Comparison of ENCODE assay signal across 8 cellular contexts in genomic region chr9:35111006-35111933, GRCh38. TPM values are rescaled to one million over a fixed set of nuclear protein-coding genes. Genes with fewer than 3 reads are reported as not detected.
A peak's percentile ranks its signal among the peaks of the same experiment; 100 is the strongest.
DNase-seq lines count a peak whose midpoint lies in the region; ATAC-seq and TF ChIP-seq lines count a peak whose summit lies in the region.

No MANE protein-coding gene starts in this region.

- H3K4me2 ChIP-seq in OCI-LY3 (ENCODE audit: low read length) = peak overlapping the region; percentile 88

- no peak overlapping the region for H2AFZ ChIP-seq in OCI-LY3 (ENCODE audit: low read depth, low read length)

- peaks cover 2% of the 10 kb centered on the region for H3K9me3 Mint-ChIP-seq in Calu3 (ENCODE audit: low read depth, unreplicated experiment)

- H3K4me1 Mint-ChIP-seq in Calu3 (ENCODE audit: low read depth, unreplicated experiment) = peaks cover 38% of the 10 kb centered on the region

- H3K27ac ChIP-seq in OCI-LY3 (ENCODE audit: low read length) = peak overlapping the region; percentile 12; the same call in 1 of the 2 replicates
- peak overlapping the region; percentile 99 for H3K27ac ChIP-seq in epithelial cell of prostate

- peaks cover 72% of the 10 kb centered on the region for H3K36me3 Mint-ChIP-seq in Calu3 (ENCODE audit: insufficient read depth, unreplicated experiment)

- TF ChIP-seq CTCF in Calu3 (IDR thresholded peaks at IDR 0.05; ENCODE audit: unreplicated experiment) (no peak), OCI-LY3 (IDR thresholded peaks at IDR 0.05; ENCODE audit: low read depth, low read length) (no peak)

- BruUV-seq in Calu3 (replicated peaks; lab: Mats Ljungman, UMichigan) = no TSS peak

- H3K36me3 ChIP-seq in OCI-LY3 (replicated peaks; ENCODE audit: low read depth, low read length) = peaks cover 6% of the 10 kb centered on the region

- H3K9me3 ChIP-seq in OCI-LY3 (ENCODE audit: insufficient read depth, low read length) = no peaks in the 10 kb centered on the region
- no peaks in the 10 kb centered on the region for H3K9me3 ChIP-seq in mononuclear cell (ENCODE audit: low read depth, low read length)

- CTCF ChIA-PET in Calu3 (lab: Charles Lee) = interaction anchor here (0.9 kb wide), 1 partner anchor 19 kb away, joined by 3 read pairs; no protein-coding TSS in a partner anchor

- H3K4me1 ChIP-seq in OCI-LY3 (ENCODE audit: low read length) = peaks cover 30% of the 10 kb centered on the region
- peaks cover 65% of the 10 kb centered on the region for H3K4me1 ChIP-seq in mononuclear cell (ENCODE audit: insufficient read depth, low read length)

- peak overlapping the region; percentile 67 for H3K4me3 Mint-ChIP-seq in Calu3 (ENCODE audit: low read depth, unreplicated experiment)

- no peaks in the 10 kb centered on the region for H3K27me3 Mint-ChIP-seq in Calu3 (ENCODE audit: unreplicated experiment)

- intact Hi-C loops in Calu3 (cut with micrococcal nuclease; ENCODE audit: unreplicated experiment) = loop anchor here (5.0 kb wide), 1 partner anchor 311 kb away; no protein-coding TSS in a partner anchor

- peak; percentile 56 for ATAC-seq in GM21528 (IDR thresholded peaks at IDR 0.05; ENCODE audit: low FRiP score, unreplicated experiment)

- H3K27ac Mint-ChIP-seq in Calu3 (ENCODE audit: unreplicated experiment) = peak overlapping the region; percentile 40

- peak overlapping the region; percentile 70 for H3K9ac ChIP-seq in OCI-LY3 (ENCODE audit: low read length)

- DNase-seq in Calu3 (peak; percentile 92), HuH-7.5 (ENCODE audit: low spot score) (peak; percentile 96), activated T-cell treated with anti-CD3 and anti-CD28 coated beads for 4 hours (peak; percentile 91), epithelial cell of prostate (ENCODE audit: low read depth, low spot score) (peak; percentile 96)
- DNase-seq in stimulated activated CD8-positive, alpha-beta memory T cell treated with anti-CD3 and anti-CD28 coated beads, Interleukin-2, amount 100 ng/mL, for 48 hours (ENCODE audit: low read depth in 2 of 2) = peak; percentile 91 to 93

- H3K27me3 ChIP-seq in OCI-LY3 (ENCODE audit: low read depth, low read length) (no peaks in the 10 kb centered on the region), mononuclear cell (ENCODE audit: insufficient read depth, low read length) (no peaks in the 10 kb centered on the region)

- H3K79me2 ChIP-seq in OCI-LY3 (ENCODE audit: low read length) = peaks cover 17% of the 10 kb centered on the region

- H3K4me3 ChIP-seq in OCI-LY3 (ENCODE audit: low read length) = peak overlapping the region; percentile 89
- peak overlapping the region; percentile 52 for H3K4me3 ChIP-seq in mononuclear cell (ENCODE audit: low read length)

- H4K20me1 ChIP-seq in OCI-LY3 (ENCODE audit: insufficient read depth, low read length) = 0 out of 2 replicates have a peak, but pooled peaks cover 5% of the 10 kb centered on the region

RNA-seq across cellular contexts. Expression of gene ATOSB, which starts 4.4 kb away (rescaled TPM):
- 16.8 and 17.5 TPM in 2 replicates for total RNA-seq in Calu3 (2022)
- 15.2 TPM for total RNA-seq in mononuclear cell

RNA-seq across cellular contexts. Expression of gene STOML2, which starts 8.3 kb away (rescaled TPM):
- total RNA-seq in Calu3 (2022) = 97.3 and 103 TPM in 2 replicates
- 23.4 TPM for total RNA-seq in mononuclear cell

RNA-seq across cellular contexts. Expression of gene PIGO, which starts 14.9 kb away (rescaled TPM):
- 31.9 and 32.0 TPM in 2 replicates for total RNA-seq in Calu3 (2022)
- 8.7 TPM for total RNA-seq in mononuclear cell

RNA-seq across cellular contexts. Expression of gene FANCG, which starts 31.5 kb away (rescaled TPM):
- total RNA-seq in Calu3 (2022) (38.8 and 46.2 TPM in 2 replicates), mononuclear cell (6.9 TPM)

RNA-seq across cellular contexts. Expression of gene VCP, which starts 38.8 kb away (rescaled TPM):
- total RNA-seq in Calu3 (2022) = 205 and 208 TPM in 2 replicates
- 166 TPM for total RNA-seq in mononuclear cell

Comparison
In these comparisons a context has a peak if more than half of its experiments do, and no peak if none do; other contexts are left out.
1. Peak in every context shown above with its lines: DNase-seq, ATAC-seq, H3K4me3 ChIP-seq and H3K27ac ChIP-seq.